In genomic region chr10:122045212-122045611, GRCh38 we compare ENCODE assay signal across 2 cellular contexts.
TF ChIP-seq lines count a peak whose summit lies in the region.

No MANE protein-coding gene starts in this region.

TF ChIP-seq in K562, 482 proteins besides CTCF, POLR2A, EP300 and RAD21 (continued from another document):
- TF ChIP-seq PHB2 (IDR thresholded peaks at IDR 0.05; ENCODE audit: low read depth) (no peak), RBM25 (IDR thresholded peaks at IDR 0.05; ENCODE audit: low read depth, low read length, severe bottlenecking) (peak; percentile 84)

TF ChIP-seq in liver, 16 proteins besides CTCF, POLR2A, EP300 and RAD21 (continued from another document):
- no peak for TF ChIP-seq ATF3 (IDR thresholded peaks at IDR 0.05)
- no peak for TF ChIP-seq RXRA (IDR thresholded peaks at IDR 0.05)
- no peak for TF ChIP-seq NR2F2 (IDR thresholded peaks at IDR 0.05)
- no peak for TF ChIP-seq ZBTB33 (IDR thresholded peaks at IDR 0.05)
- no peak for TF ChIP-seq JUND (IDR thresholded peaks at IDR 0.05)
- no peak for TF ChIP-seq TAF1 (conservative IDR thresholded peaks at IDR 0.05)
- no peak for TF ChIP-seq GABPA (IDR thresholded peaks at IDR 0.05 in 1 of 2, conservative IDR thresholded peaks at IDR 0.05 in 1 of 2)
- no peak for TF ChIP-seq HNF4G (IDR thresholded peaks at IDR 0.05)
